In genomic region chr1:63368131-63368530, GRCh38 we compare ENCODE assay signal across 8 cellular contexts. TPM values are rescaled to one million over a fixed set of nuclear protein-coding genes. Genes with fewer than 3 reads are reported as not detected.
DNase-seq lines count a peak whose midpoint lies in the region; ATAC-seq and TF ChIP-seq lines count a peak whose summit lies in the region.

No MANE protein-coding gene starts in this region.

- H3K27ac ChIP-seq in stomach = peak overlapping the region; percentile 86 to 91 (median 88)

- CTCF ChIA-PET in activated CD4-positive, alpha-beta memory T cell treated with anti-CD3 and anti-CD28 coated beads, Interleukin-2, amount 10 ng/mL, durations not matched to agents 7 days and 5 days (lab: Charles Lee) = no interaction called here

- no peak for TF ChIP-seq CTCF in stomach (IDR thresholded peaks at IDR 0.05)

- peak overlapping the region; percentile 94 for H3K4me3 ChIP-seq in iPS-11a (ENCODE audit: low read depth, low read length)
- H3K4me3 ChIP-seq in stomach = peak overlapping the region; percentile 73 to 97 (median 95)

- no peak for TF ChIP-seq EP300 in stomach (IDR thresholded peaks at IDR 0.05)

- H3K36me3 Mint-ChIP-seq in activated CD4-positive, alpha-beta memory T cell treated with anti-CD3 and anti-CD28 coated beads, Interleukin-2, amount 10 ng/mL, durations not matched to agents 7 days and 5 days (ENCODE audit: low read depth) = peaks cover 16% of the 10 kb centered on the region

- H3K36me3 ChIP-seq in stomach = peaks cover 0 to 24% (median 20%) of the 10 kb centered on the region in 4 donors

- H3K4me1 ChIP-seq in stomach = peaks cover 11 to 20% (median 15%) of the 10 kb centered on the region in 4 donors

- H3K9me3 Mint-ChIP-seq in activated CD4-positive, alpha-beta memory T cell treated with anti-CD3 and anti-CD28 coated beads, Interleukin-2, amount 10 ng/mL, durations not matched to agents 7 days and 5 days = no peaks in the 10 kb centered on the region

- H3K4me3 Mint-ChIP-seq in activated CD4-positive, alpha-beta memory T cell treated with anti-CD3 and anti-CD28 coated beads, Interleukin-2, amount 10 ng/mL, durations not matched to agents 7 days and 5 days = peak overlapping the region; percentile 85

- WGBS in stomach, 5 donors = 2 to 5% (median 3%) methylated on average over 10 of the region's 10 CpGs

- ATAC-seq in HG03280 (IDR thresholded peaks at IDR 0.05; ENCODE audit: unreplicated experiment) (peak; percentile 1), HG02759 (IDR thresholded peaks at IDR 0.05; ENCODE audit: unreplicated experiment) (no peak)

- TF ChIP-seq POLR2A in stomach (IDR thresholded peaks at IDR 0.05) = no peak

- H3K27me3 Mint-ChIP-seq in activated CD4-positive, alpha-beta memory T cell treated with anti-CD3 and anti-CD28 coated beads, Interleukin-2, amount 10 ng/mL, durations not matched to agents 7 days and 5 days = peaks cover 11% of the 10 kb centered on the region

- H3K9me3 ChIP-seq in stomach = no peaks in the 10 kb centered on the region

- peak overlapping the region; percentile 74 for H3K27ac Mint-ChIP-seq in activated CD4-positive, alpha-beta memory T cell treated with anti-CD3 and anti-CD28 coated beads, Interleukin-2, amount 10 ng/mL, durations not matched to agents 7 days and 5 days

- peak; percentile 4 for DNase-seq in SIG-M5 treated with dmso at 0.1 percent for 504 hours (lab: John Stamatoyannopoulos, UW; ENCODE audit: unreplicated experiment)
- no peak for DNase-seq in SIG-M5 (lab: John Stamatoyannopoulos, UW)
- DNase-seq in activated CD4-positive, alpha-beta memory T cell treated with anti-CD3 and anti-CD28 coated beads, Interleukin-2, amount 10 ng/mL, durations not matched to agents 7 days and 5 days = no peak
- DNase-seq in stomach = no peak
- DNase-seq in activated gamma-delta T cell (lab: John Stamatoyannopoulos, UW) = no peak

- POLR2A ChIA-PET in activated CD4-positive, alpha-beta memory T cell treated with anti-CD3 and anti-CD28 coated beads, Interleukin-2, amount 10 ng/mL, durations not matched to agents 7 days and 5 days (lab: Charles Lee) = interaction anchor here (1.0 to 1.4 kb wide), 3 partner anchors 41 to 225 kb away, joined by 3 to 9 read pairs (median 5); partner anchors contain the start of genes EFCAB7, ITGB3BP and PGM1

- no peaks in the 10 kb centered on the region for H3K27me3 ChIP-seq in stomach

- peaks cover 20% of the 10 kb centered on the region for H3K4me1 Mint-ChIP-seq in activated CD4-positive, alpha-beta memory T cell treated with anti-CD3 and anti-CD28 coated beads, Interleukin-2, amount 10 ng/mL, durations not matched to agents 7 days and 5 days

- intact Hi-C loops in stomach (cut with DNase I; ENCODE audit: low total_unique reads) = no loop called here

RNA-seq across cellular contexts. Expression of gene ALG6, which starts 0.7 kb away (rescaled TPM):
- 10 to 100 TPM; 21.7 to 23.8 TPM for total RNA-seq in activated CD4-positive, alpha-beta memory T cell treated with anti-CD3 and anti-CD28 coated beads, Interleukin-2, amount 10 ng/mL, durations not matched to agents 7 days and 5 days
- total RNA-seq in stomach = 10 to 100 TPM in 4 of 5 donors, 1 to 10 TPM in 1; 8.5 to 32.7 (median 10.4) TPM
- polyA plus RNA-seq in stomach = 10 to 100 TPM in 1 of 3 donors, 1 to 10 TPM in 2; 3.6 to 13.1 (median 4.0) TPM

RNA-seq across cellular contexts. Expression of gene FOXD3, which starts 45.8 kb away (rescaled TPM):
- total RNA-seq in activated CD4-positive, alpha-beta memory T cell treated with anti-CD3 and anti-CD28 coated beads, Interleukin-2, amount 10 ng/mL, durations not matched to agents 7 days and 5 days = not detected
- 1 to 10 TPM in 1 of 5 donors, under 1 TPM in 1, not detected in 3; 0.92 to 1.2 TPM for total RNA-seq in stomach
- under 1 TPM in 1 of 3 donors, not detected in 2; 0.48 TPM for polyA plus RNA-seq in stomach
